26 cellular contexts compared by ENCODE assay signal in genomic region chr2:220704810-220705209, GRCh38.
"Had no signal": no experiment of that assay in that cellular context is flagged by ENCODE, and none has a peak within 500 bp of the region (broad histone marks: within the 10 kb centered on the region; RNA-seq: fewer than 3 reads in every experiment).

No MANE protein-coding gene starts in this region.

- ATAC-seq: stimulated activated effector memory CD8-positive, alpha-beta T cell treated with anti-CD3 and anti-CD28 coated beads, Interleukin-12 subunit alpha, Interleukin-12 subunit beta, amount 100 ng/mL, for 72 hours; stimulated activated memory B cell treated with anti-CD40 and anti-IgM and Interleukin-4, amounts not matched to agents 10 μg/mL and 1 μg/mL and 100 μg/mL, for 72 hours; stimulated activated naive B cell treated with anti-CD40 and anti-IgM and Interleukin-4, amounts not matched to agents 10 μg/mL and 1 μg/mL and 100 μg/mL, for 72 hours; stimulated activated naive CD8-positive, alpha-beta T cell treated with anti-CD3 and anti-CD28 coated beads, Interleukin-15, amount 100 ng/mL, for 72 hours; stimulated activated naive CD8-positive, alpha-beta T cell treated with anti-CD3 and anti-CD28 coated beads, Interleukin-15, Interleukin-2, amounts not matched to agents 100 U/mL and 50 U/mL, for 24 hours; upper lobe of right lung had no signal

- H3K9me3 ChIP-seq: suprapubic skin, testis, thoracic aorta, thyroid gland, upper lobe of right lung, vagina had no signal

- DNase-seq: stimulated activated CD4-positive, alpha-beta T cell treated with anti-CD3 and anti-CD28 coated beads, Interleukin-2, amount 100 ng/mL, for 48 hours; stimulated activated CD4-positive, alpha-beta T cell treated with anti-CD3 and anti-CD28 coated beads, Interleukin-4, amount 100 ng/mL, for 1 hour; stimulated activated CD4-positive, alpha-beta T cell treated with anti-CD3 and anti-CD28 coated beads, Interleukin-4, amount 100 ng/mL, for 24 hours; stimulated activated CD4-positive, alpha-beta T cell treated with anti-CD3 and anti-CD28 coated beads, Interleukin-4, amount 100 ng/mL, for 4 hours; stimulated activated CD8-positive, alpha-beta memory T cell treated with anti-CD3 and anti-CD28 coated beads, Interleukin-4, amount 100 ng/mL, for 48 hours; stimulated activated naive B cell treated with anti-CD40 and anti-IgM and Interleukin-4, amounts not matched to agents 10 μg/mL and 1 μg/mL and 100 μg/mL, for 72 hours; stimulated activated naive CD4-positive, alpha-beta T cell; stimulated activated naive CD4-positive, alpha-beta T cell treated with Interleukin-2 at 50 U/mL for 16 hours; stimulated activated naive CD8-positive, alpha-beta T cell treated with anti-CD3 and anti-CD28 coated beads, Interleukin-15, amount 100 ng/mL, for 72 hours; stimulated activated naive CD8-positive, alpha-beta T cell treated with anti-CD3 and anti-CD28 coated beads, Interleukin-15, Interleukin-2, amounts not matched to agents 100 U/mL and 50 U/mL, for 24 hours; stomach; substantia nigra; testis; thyroid gland; tibial artery; transverse colon; trophoblast cell; upper lobe of left lung; upper lobe of right lung; uterus had no signal

- H3K36me3 ChIP-seq: stomach, suprapubic skin, thoracic aorta, thyroid gland, tibial artery, tibial nerve, transverse colon, upper lobe of left lung, upper lobe of right lung, uterus, vagina had no signal

- H3K27ac ChIP-seq: stomach, suprapubic skin, testis, thoracic aorta, thyroid gland, tibial artery, tibial nerve, transverse colon, upper lobe of left lung, upper lobe of right lung, uterus, vagina had no signal

- H3K4me1 ChIP-seq: stomach, suprapubic skin, testis, thyroid gland, tibial artery, tibial nerve, transverse colon, upper lobe of left lung, upper lobe of right lung, uterus, vagina had no signal

- H3K27me3 ChIP-seq: stomach, suprapubic skin, testis, thyroid gland, tibial artery, tibial nerve, transverse colon, upper lobe of left lung, upper lobe of right lung, uterus, vagina had no signal

- H3K4me3 ChIP-seq: stomach, suprapubic skin, testis, thoracic aorta, thyroid gland, tibial artery, tibial nerve, transverse colon, upper lobe of left lung, upper lobe of right lung, uterus, vagina had no signal
